9 cellular contexts compared by ENCODE assay signal in the genomic region with DNA sequence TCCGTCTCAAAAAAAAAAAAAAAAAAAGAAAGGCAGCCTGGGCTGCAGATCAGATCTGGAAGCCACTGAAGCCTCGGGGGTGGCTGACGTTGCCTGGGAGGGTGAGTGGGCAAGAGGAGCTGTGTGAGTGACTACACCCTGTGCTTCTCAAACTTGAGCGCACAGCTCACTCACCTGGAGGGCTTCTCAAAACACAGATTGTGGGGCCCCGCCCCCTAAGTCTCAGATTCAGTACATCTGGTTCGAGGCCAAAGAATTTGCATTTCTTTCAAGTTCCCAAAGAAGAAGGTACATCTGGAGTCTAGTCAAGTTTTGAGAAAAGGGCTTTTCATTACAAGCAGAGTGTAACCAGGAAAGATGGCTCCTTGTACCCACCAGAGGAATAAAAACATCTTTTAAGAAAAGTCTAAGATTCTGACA.
DNase-seq lines count a peak whose midpoint lies in the region; ATAC-seq, FAIRE-seq and TF ChIP-seq lines count a peak whose summit lies in the region.
"Had no signal": no experiment of that assay in that cellular context is flagged by ENCODE, and none has a peak within 500 bp of the region (broad histone marks: within the 10 kb centered on the region; RNA-seq: fewer than 3 reads in every experiment).

No MANE protein-coding gene starts in this region.

- no peak overlapping the region for H2AFZ ChIP-seq in K562 (ENCODE audit: low read depth, low read length)

- H3K27ac ChIP-seq in K562 (ENCODE audit: extremely low read depth, low read depth, low read length), result no peak overlapping the region
- H3K27ac ChIP-seq: VCaP had no signal

- H3K4me3 Mint-ChIP-seq in Caco-2 (ENCODE audit: unreplicated experiment) (no peak overlapping the region), nephron progenitor cell (no peak overlapping the region)

- H3K9me3 Mint-ChIP-seq in Caco-2 (ENCODE audit: unreplicated experiment), result no peaks in the 10 kb centered on the region
- H3K9me3 Mint-ChIP-seq in nephron progenitor cell, result no peaks in the 10 kb centered on the region

- POLR2A ChIA-PET in K562 (lab: Yijun Ruan, JAX) (interaction anchor here (0.7 kb wide), 1 partner anchor 13 kb away, joined by 3 read pairs; no protein-coding TSS in a partner anchor), Caco-2 (lab: Charles Lee) (no interaction called here)

- no peak for FAIRE-seq in K562 (lab: Jason Lieb, UNC)

- CTCF ChIA-PET in K562 (lab: Yijun Ruan, JAX; ENCODE audit: low intra/inter-chr PET ratio) (no interaction called here), Caco-2 (lab: Charles Lee) (no interaction called here)

- no peaks in the 10 kb centered on the region for H3K9me1 ChIP-seq in K562 (ENCODE audit: control insufficient read depth, insufficient read depth, low read length)

- no peak for TF ChIP-seq POLR2A in K562 (conservative IDR thresholded peaks at IDR 0.05)

- H3K4me3 ChIP-seq in K562 (no peak overlapping the region), Caco-2 (ENCODE audit: low read depth, low read length) (no peak overlapping the region)

- H3K9me3 ChIP-seq in K562 (replicated peaks; ENCODE audit: control insufficient read depth, insufficient read depth, low read depth, low read length), result no peaks in the 10 kb centered on the region
- no peaks in the 10 kb centered on the region for H3K9me3 ChIP-seq in Caco-2

- H3K36me3 ChIP-seq in K562 (ENCODE audit: control insufficient read depth, insufficient read depth, low read length) (no peaks in the 10 kb centered on the region), Caco-2 (ENCODE audit: control insufficient read depth, insufficient read depth, low read length) (no peaks in the 10 kb centered on the region)

- TF ChIP-seq CTCF in K562 (IDR thresholded peaks at IDR 0.05 in 2 of 3, conservative IDR thresholded peaks at IDR 0.05 in 1 of 3; ENCODE audit: insufficient read depth in 2 of 3, low read depth in 1 of 3, low read length in 3 of 3) (no peak), omental fat pad (IDR thresholded peaks at IDR 0.05) (no peak), Caco-2 (IDR thresholded peaks at IDR 0.05; ENCODE audit: insufficient read depth in 1 of 2, low read depth in 1 of 2, low read length in 1 of 2, severe bottlenecking in 1 of 2, unreplicated experiment in 1 of 2) (no peak), nephron progenitor cell (IDR thresholded peaks at IDR 0.05) (no peak)

- no peaks in the 10 kb centered on the region for H3K4me1 Mint-ChIP-seq in Caco-2 (ENCODE audit: low read depth, unreplicated experiment)
- peaks cover 5% of the 10 kb centered on the region for H3K4me1 Mint-ChIP-seq in nephron progenitor cell

- H3K4me1 ChIP-seq in K562 (replicated peaks in 1 of 2; ENCODE audit: control insufficient read depth in 2 of 2, insufficient read depth in 2 of 2, low read length in 2 of 2), result no peaks in the 10 kb centered on the region; a peak in 1 of 5 replicates
- no peaks in the 10 kb centered on the region for H3K4me1 ChIP-seq in Caco-2

- H3K27ac Mint-ChIP-seq in Caco-2 (ENCODE audit: unreplicated experiment) (no peak overlapping the region), nephron progenitor cell (no peak overlapping the region)

- no peak for TF ChIP-seq RAD21 in K562 (CRISPR knock-in tag; conservative IDR thresholded peaks at IDR 0.05 in 1 of 2, IDR thresholded peaks at IDR 0.05 in 1 of 2)

- WGBS in K562 (ENCODE audit: insufficient coverage, low coverage, missing lambda C conversion rate), result 19% methylated on average over 4 of the region's 6 CpGs

- no peaks in the 10 kb centered on the region for H4K20me1 ChIP-seq in K562 (replicated peaks; ENCODE audit: control insufficient read depth, insufficient read depth, low read length)

- ATAC-seq in GM19468 (IDR thresholded peaks at IDR 0.05; ENCODE audit: extremely low read depth, unreplicated experiment), result peak; percentile 82
- ATAC-seq in HG03442 (IDR thresholded peaks at IDR 0.05; ENCODE audit: unreplicated experiment), result peak; percentile 85
- ATAC-seq in K562, result peak; percentile 43
- ATAC-seq in omental fat pad (ENCODE audit: low FRiP score), result no peak
- no peak for ATAC-seq in left lobe of liver

- H3K4me2 ChIP-seq in K562 (ENCODE audit: insufficient read depth, low read length), result no peak overlapping the region

- no TSS peak for BruUV-seq in K562 (replicated peaks; lab: Mats Ljungman, UMichigan)
- BruUV-seq in Caco-2 (replicated peaks; lab: Mats Ljungman, UMichigan), result no TSS peak

- no peak for TF ChIP-seq EP300 in K562 (IDR thresholded peaks at IDR 0.05; ENCODE audit: low read length)

- H3K36me3 Mint-ChIP-seq in Caco-2 (ENCODE audit: insufficient read depth, unreplicated experiment) (no peaks in the 10 kb centered on the region), nephron progenitor cell (ENCODE audit: low read depth) (no peaks in the 10 kb centered on the region)

- in situ Hi-C loops in K562 (cut with MboI), result loop anchor here (5.0 kb wide), 1 partner anchor 608 kb away; no protein-coding TSS in a partner anchor

- intact Hi-C loops in K562 (cut with micrococcal nuclease) (loop anchor here (5.0 to 10.0 kb wide), 5 partner anchors 97 to 830 kb away; a partner anchor contains a TSS), Caco-2 (cut with micrococcal nuclease; ENCODE audit: unreplicated experiment) (loop anchor here (5.0 kb wide), 2 partner anchors 182 to 548 kb away; a partner anchor contains a TSS)

- H3K79me2 ChIP-seq in K562 (ENCODE audit: control insufficient read depth, insufficient read depth, low read length), result no peaks in the 10 kb centered on the region

- no peaks in the 10 kb centered on the region for H3K27me3 ChIP-seq in K562 (ENCODE audit: control insufficient read depth in 2 of 2, insufficient read depth in 2 of 2, low read length in 2 of 2)
- no peaks in the 10 kb centered on the region for H3K27me3 ChIP-seq in Caco-2 (replicated peaks; ENCODE audit: control insufficient read depth, insufficient read depth, low read length)

- 0 out of 4 replicates have a peak overlapping the region, but pooled peaks of 1 of the 2 experiments have one; percentile 37 for H3K9ac ChIP-seq in K562 (ENCODE audit: insufficient read depth in 1 of 2, low read depth in 2 of 2, low read length in 2 of 2)

- H3K27me3 Mint-ChIP-seq in Caco-2 (ENCODE audit: insufficient read depth, unreplicated experiment) (peaks cover 6% of the 10 kb centered on the region), nephron progenitor cell (ENCODE audit: low read depth, poor library complexity) (peaks cover 6% of the 10 kb centered on the region)

- DNase-seq in DMS 273 (lab: John Stamatoyannopoulos, UW; ENCODE audit: unreplicated experiment) (peak; percentile 29), K562 (ENCODE audit: extremely low read depth in 1 of 4, low spot score in 3 of 4) (peak in 1 of 4 experiments; percentile 20), omental fat pad (ENCODE audit: low spot score) (no peak), left lobe of liver (ENCODE audit: low spot score) (no peak), Caco-2 (no peak), nephron progenitor cell (no peak)

TF ChIP-seq in K562, 482 proteins besides CTCF, POLR2A, EP300 and RAD21 (continues in another document):
- TF ChIP-seq, protein P1, sequence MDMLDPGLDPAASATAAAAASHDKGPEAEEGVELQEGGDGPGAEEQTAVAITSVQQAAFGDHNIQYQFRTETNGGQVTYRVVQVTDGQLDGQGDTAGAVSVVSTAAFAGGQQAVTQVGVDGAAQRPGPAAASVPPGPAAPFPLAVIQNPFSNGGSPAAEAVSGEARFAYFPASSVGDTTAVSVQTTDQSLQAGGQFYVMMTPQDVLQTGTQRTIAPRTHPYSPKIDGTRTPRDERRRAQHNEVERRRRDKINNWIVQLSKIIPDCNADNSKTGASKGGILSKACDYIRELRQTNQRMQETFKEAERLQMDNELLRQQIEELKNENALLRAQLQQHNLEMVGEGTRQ (CRISPR knock-in tag; IDR thresholded peaks at IDR 0.05), result no peak
- TF ChIP-seq, protein P2, sequence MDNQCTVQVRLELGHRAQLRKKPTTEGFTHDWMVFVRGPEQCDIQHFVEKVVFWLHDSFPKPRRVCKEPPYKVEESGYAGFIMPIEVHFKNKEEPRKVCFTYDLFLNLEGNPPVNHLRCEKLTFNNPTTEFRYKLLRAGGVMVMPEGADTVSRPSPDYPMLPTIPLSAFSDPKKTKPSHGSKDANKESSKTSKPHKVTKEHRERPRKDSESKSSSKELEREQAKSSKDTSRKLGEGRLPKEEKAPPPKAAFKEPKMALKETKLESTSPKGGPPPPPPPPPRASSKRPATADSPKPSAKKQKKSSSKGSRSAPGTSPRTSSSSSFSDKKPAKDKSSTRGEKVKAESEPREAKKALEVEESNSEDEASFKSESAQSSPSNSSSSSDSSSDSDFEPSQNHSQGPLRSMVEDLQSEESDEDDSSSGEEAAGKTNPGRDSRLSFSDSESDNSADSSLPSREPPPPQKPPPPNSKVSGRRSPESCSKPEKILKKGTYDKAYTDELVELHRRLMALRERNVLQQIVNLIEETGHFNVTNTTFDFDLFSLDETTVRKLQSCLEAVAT (IDR thresholded peaks at IDR 0.05), result no peak
- TF ChIP-seq, protein P3, sequence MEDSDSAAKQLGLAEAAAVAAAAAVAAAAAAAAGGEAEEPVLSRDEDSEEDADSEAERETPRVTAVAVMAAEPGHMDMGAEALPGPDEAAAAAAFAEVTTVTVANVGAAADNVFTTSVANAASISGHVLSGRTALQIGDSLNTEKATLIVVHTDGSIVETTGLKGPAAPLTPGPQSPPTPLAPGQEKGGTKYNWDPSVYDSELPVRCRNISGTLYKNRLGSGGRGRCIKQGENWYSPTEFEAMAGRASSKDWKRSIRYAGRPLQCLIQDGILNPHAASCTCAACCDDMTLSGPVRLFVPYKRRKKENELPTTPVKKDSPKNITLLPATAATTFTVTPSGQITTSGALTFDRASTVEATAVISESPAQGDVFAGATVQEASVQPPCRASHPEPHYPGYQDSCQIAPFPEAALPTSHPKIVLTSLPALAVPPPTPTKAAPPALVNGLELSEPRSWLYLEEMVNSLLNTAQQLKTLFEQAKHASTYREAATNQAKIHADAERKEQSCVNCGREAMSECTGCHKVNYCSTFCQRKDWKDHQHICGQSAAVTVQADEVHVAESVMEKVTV (CRISPR knock-in tag; IDR thresholded peaks at IDR 0.05), result no peak
- TF ChIP-seq EGR1 (conservative IDR thresholded peaks at IDR 0.05) (peak; percentile 42), ETV6 (IDR thresholded peaks at IDR 0.05; ENCODE audit: borderline replicate concordance in 1 of 2, low read depth in 2 of 2, low read length in 1 of 2) (no peak), ETV6 (CRISPR knock-in tag; IDR thresholded peaks at IDR 0.05; ENCODE audit: borderline replicate concordance) (no peak), MTF1 (CRISPR knock-in tag; IDR thresholded peaks at IDR 0.05; ENCODE audit: borderline replicate concordance) (no peak), CREM (IDR thresholded peaks at IDR 0.05; ENCODE audit: low read depth) (0 out of 2 replicates have a peak, but pooled peaks have one; percentile 20), CBX8 (IDR thresholded peaks at IDR 0.05; ENCODE audit: borderline replicate concordance, extremely low read depth, low read depth, low read length, poor library complexity, severe bottlenecking) (no peak)

Comparison
In these comparisons a context has a peak if more than half of its experiments do, and no peak if none do; other contexts are left out.
1. ATAC-seq: peak in GM19468 (single experiment), HG03442 (single experiment) and K562 (single experiment); none in omental fat pad (single experiment) and left lobe of liver (single experiment).